In genomic region chr7:115559877-115560276, GRCh38 we compare ENCODE assay signal across 17 cellular contexts.
DNase-seq lines count a peak whose midpoint lies in the region; ATAC-seq and TF ChIP-seq lines count a peak whose summit lies in the region.
"Had no signal": no experiment of that assay in that cellular context is flagged by ENCODE, and none has a peak within 500 bp of the region (broad histone marks: within the 10 kb centered on the region; RNA-seq: fewer than 3 reads in every experiment).

No MANE protein-coding gene starts in this region.

- DNase-seq in AG09319 (ENCODE audit: extremely low read depth, low read depth) (peak; percentile 28), brain pericyte (ENCODE audit: low read depth, low spot score) (peak; percentile 41), fibroblast of the aortic adventitia (ENCODE audit: low read depth) (peak; percentile 19), EL (no peak), NCI-H146 treated with DMSO at 0.1 percent for 48 hours (lab: John Stamatoyannopoulos, UW; ENCODE audit: unreplicated experiment) (no peak)
- DNase-seq: AML-193; BE2C; CD4-positive, alpha-beta T cell; CD8-positive, alpha-beta memory T cell; DMS 273 treated with DMSO at 0.1 percent for 48 hours; DMS79; GF-D8; GM23248; H7; HCEC 1CT had no signal

- TF ChIP-seq CTCF in AG09319 (IDR thresholded peaks at IDR 0.05; ENCODE audit: low read depth, low read length): no peak
- no peak for TF ChIP-seq CTCF in fibroblast of the aortic adventitia (IDR thresholded peaks at IDR 0.05; ENCODE audit: insufficient read depth, low read length)

- H3K4me3 ChIP-seq in fibroblast of the aortic adventitia (ENCODE audit: low read depth, low read length): no peak overlapping the region
- H3K4me3 ChIP-seq: BLaER1 treated with 17β-estradiol and CSF1 and Interleukin-3, amounts not matched to agents 10 nM and 100 nM; GM23248 had no signal

- no peak for ATAC-seq in GM18498 (IDR thresholded peaks at IDR 0.05; ENCODE audit: unreplicated experiment)

Comparison
In these comparisons a context has a peak if more than half of its experiments do, and no peak if none do; other contexts are left out.
1. DNase-seq: peak in AG09319 (single experiment), brain pericyte (single experiment) and fibroblast of the aortic adventitia (single experiment); none in EL (single experiment) and NCI-H146 treated with DMSO at 0.1 percent for 48 hours (single experiment).